8 cellular contexts compared by ENCODE assay signal in the genomic region with DNA sequence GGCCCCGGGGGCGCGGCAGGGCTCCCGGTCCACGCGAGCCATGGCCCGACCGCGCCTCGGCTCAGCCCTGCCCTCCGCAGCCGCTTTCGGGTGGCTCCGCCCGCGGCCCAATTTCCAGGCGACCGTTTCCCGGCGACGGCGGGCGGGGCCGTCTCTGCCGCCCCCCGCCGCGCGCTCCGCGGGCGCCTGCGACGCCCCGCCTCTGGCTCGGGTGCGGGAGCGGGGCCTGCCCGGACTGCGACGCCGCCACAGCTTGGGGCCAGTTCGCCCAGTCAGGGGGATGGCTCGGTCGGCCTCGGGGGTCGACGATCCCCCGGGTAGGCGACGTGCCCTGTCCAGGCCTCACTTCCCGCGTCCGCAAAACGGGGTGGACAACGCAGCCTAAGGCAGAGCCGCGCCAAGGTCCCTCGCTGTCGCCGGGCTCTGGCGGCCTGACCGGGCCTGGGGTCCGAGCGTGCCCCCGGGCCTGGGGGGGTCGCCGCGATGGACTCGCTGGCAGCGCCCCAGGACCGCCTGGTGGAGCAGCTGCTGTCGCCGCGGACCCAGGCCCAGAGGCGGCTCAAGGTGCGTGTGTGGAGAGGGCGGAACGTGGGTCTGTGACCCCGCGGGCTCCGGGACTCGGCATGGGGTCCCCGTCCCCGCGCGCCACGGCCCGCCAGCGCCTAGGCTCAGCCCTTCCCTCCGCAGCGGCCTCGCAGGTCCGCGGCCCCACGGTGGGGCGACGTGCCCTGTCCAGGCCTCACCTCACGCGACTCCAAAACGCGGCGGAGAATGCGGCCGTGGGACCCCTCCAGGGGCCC. TPM values are rescaled to one million over a fixed set of nuclear protein-coding genes. Genes with fewer than 3 reads are reported as not detected.
DNase-seq lines count a peak whose midpoint lies in the region; ATAC-seq, FAIRE-seq and TF ChIP-seq lines count a peak whose summit lies in the region.

No MANE protein-coding gene starts in this region.

- peak overlapping the region; percentile 87 for H3K27ac ChIP-seq in A673 (ENCODE audit: low read depth, low read length, poor library complexity, severe bottlenecking)
- H3K27ac ChIP-seq in HCT116 (ENCODE audit: low read depth, low read length): peak overlapping the region; percentile 84; the same call in 1 of the 2 replicates
- H3K27ac ChIP-seq in K562 (ENCODE audit: extremely low read depth, low read depth, low read length): peak overlapping the region; percentile 92

- TF ChIP-seq RAD21 in HCT116 (IDR thresholded peaks at IDR 0.05; ENCODE audit: low read depth) (no peak), K562 (CRISPR knock-in tag; conservative IDR thresholded peaks at IDR 0.05 in 1 of 2, IDR thresholded peaks at IDR 0.05 in 1 of 2) (no peak)

- in situ Hi-C loops in K562 (cut with MboI): no loop called here

- ATAC-seq in HCT116 (peak; percentile 59), K562 (peak; percentile 56), HG02571 (IDR thresholded peaks at IDR 0.05; ENCODE audit: unreplicated experiment) (no peak), HG03571 (IDR thresholded peaks at IDR 0.05; ENCODE audit: unreplicated experiment) (no peak)

- CTCF ChIA-PET in A673 (lab: Charles Lee): no interaction called here
- CTCF ChIA-PET in HCT116 (lab: Charles Lee): interaction anchor here (0.7 kb wide), 1 partner anchor 12 kb away, joined by 3 read pairs; no protein-coding TSS in a partner anchor
- CTCF ChIA-PET in K562 (lab: Yijun Ruan, JAX; ENCODE audit: low intra/inter-chr PET ratio): interaction anchor here (0.6 to 4.5 kb wide), 19 partner anchors 9 to 598 kb away, joined by 3 to 113 read pairs (median 5); no protein-coding TSS in a partner anchor

- no peak for TF ChIP-seq EP300 in K562 (IDR thresholded peaks at IDR 0.05; ENCODE audit: low read length)

- peak; percentile 68 for DNase-seq in A673 (ENCODE audit: low spot score)
- no peak for DNase-seq in HCT116 (ENCODE audit: low read depth, low spot score)
- DNase-seq in K562 (ENCODE audit: extremely low read depth in 1 of 4, low spot score in 3 of 4): peak; percentile 94 to 99 (median 98)
- DNase-seq in lower leg skin (ENCODE audit: low spot score in 2 of 2): no peak
- no peak for DNase-seq in urothelium cell line (ENCODE audit: low spot score)
- no peak for DNase-seq in activated T-cell treated with anti-CD3 and anti-CD28 coated beads for 4 hours

- no peaks in the 10 kb centered on the region for H3K9me2 ChIP-seq in HCT116 (ENCODE audit: insufficient read depth)

- TF ChIP-seq CTCF in A673 (conservative IDR thresholded peaks at IDR 0.05; ENCODE audit: low read depth, low read length) (no peak), HCT116 (IDR thresholded peaks at IDR 0.05 in 2 of 3, conservative IDR thresholded peaks at IDR 0.05 in 1 of 3; ENCODE audit: borderline replicate concordance in 1 of 3, insufficient read depth in 1 of 3, low read depth in 2 of 3, low read length in 2 of 3) (no peak), K562 (IDR thresholded peaks at IDR 0.05 in 2 of 3, conservative IDR thresholded peaks at IDR 0.05 in 1 of 3; ENCODE audit: insufficient read depth in 2 of 3, low read depth in 1 of 3, low read length in 3 of 3) (no peak), lower leg skin (IDR thresholded peaks at IDR 0.05) (no peak)

- POLR2A ChIA-PET in A673 (lab: Charles Lee; ENCODE audit: low non-redundant PET) (no interaction called here), HCT116 (lab: Charles Lee) (no interaction called here), K562 (lab: Yijun Ruan, JAX) (interaction anchor here (0.6 to 2.7 kb wide), 5 partner anchors 9 to 1852 kb away, joined by 3 to 8 read pairs (median 3); no protein-coding TSS in a partner anchor)

- peaks cover 10% of the 10 kb centered on the region for H3K4me1 ChIP-seq in A673 (ENCODE audit: insufficient read depth, low read length, poor library complexity, severe bottlenecking)
- peaks cover 16 to 39% of the 10 kb centered on the region in 2 experiments for H3K4me1 ChIP-seq in HCT116 (ENCODE audit: control insufficient read depth in 1 of 2, insufficient read depth in 2 of 2, low read length in 2 of 2)
- peaks cover 65 to 99% of the 10 kb centered on the region in 2 experiments for H3K4me1 ChIP-seq in K562 (replicated peaks in 1 of 2; ENCODE audit: control insufficient read depth in 2 of 2, insufficient read depth in 2 of 2, low read length in 2 of 2)

- H3K4me2 ChIP-seq in HCT116 (ENCODE audit: low read length): peak overlapping the region; percentile 73
- H3K4me2 ChIP-seq in K562 (ENCODE audit: insufficient read depth, low read length): peak overlapping the region; percentile 92

- WGBS in K562 (ENCODE audit: insufficient coverage, low coverage, missing lambda C conversion rate): under 1% methylated on average over 105 of the region's 105 CpGs
- WGBS in lower leg skin, 2 donors: 0 to 3% methylated on average over 3 to 56 of the region's 105 CpGs

- no TSS peak for BruUV-seq in A673 (replicated peaks; lab: Mats Ljungman, UMichigan)
- no TSS peak for BruUV-seq in HCT116 (replicated peaks; lab: Mats Ljungman, UMichigan)
- BruUV-seq in K562 (replicated peaks; lab: Mats Ljungman, UMichigan): no TSS peak

- intact Hi-C loops in A673 (cut with micrococcal nuclease; ENCODE audit: unreplicated experiment) (loop anchor here (1.0 to 5.0 kb wide), 2 partner anchors 86 to 286 kb away; a partner anchor contains a TSS), HCT116 (cut with micrococcal nuclease) (loop anchor here (1.0 to 10.0 kb wide), 3 partner anchors 36 to 424 kb away; a partner anchor contains a TSS), K562 (cut with micrococcal nuclease) (loop anchor here (1.0 to 10.0 kb wide), 4 partner anchors 39 to 241 kb away; a partner anchor contains a TSS), lower leg skin (cut with DNase I; ENCODE audit: low total_unique reads) (loop anchor here (5.0 kb wide), 1 partner anchor 41 kb away; no protein-coding TSS in a partner anchor)

- H3K79me2 ChIP-seq in HCT116 (ENCODE audit: insufficient read depth, low read length): no peaks in the 10 kb centered on the region
- H3K79me2 ChIP-seq in K562 (ENCODE audit: control insufficient read depth, insufficient read depth, low read length): peaks cover 37% of the 10 kb centered on the region

- H4K20me1 ChIP-seq in HCT116 (ENCODE audit: insufficient read depth) (no peaks in the 10 kb centered on the region), K562 (replicated peaks; ENCODE audit: control insufficient read depth, insufficient read depth, low read length) (peaks cover 34% of the 10 kb centered on the region)

- H3K4me3 ChIP-seq in A673 (ENCODE audit: low read depth, low read length, poor library complexity, severe bottlenecking): peak overlapping the region; percentile 81
- H3K4me3 ChIP-seq in HCT116 (replicated peaks in 1 of 2; ENCODE audit: low read depth in 1 of 2, low read length in 2 of 2): peak overlapping the region; percentile 20 to 52; a peak in 3 of 4 replicates
- H3K4me3 ChIP-seq in K562: peak overlapping the region; percentile 51
- H3K4me3 ChIP-seq in lower leg skin (ENCODE audit: low read depth, poor library complexity, severe bottlenecking): peak overlapping the region; percentile 14

- H3K9ac ChIP-seq in HCT116 (ENCODE audit: low read length) (peak overlapping the region; percentile 46), K562 (ENCODE audit: insufficient read depth in 1 of 2, low read depth in 2 of 2, low read length in 2 of 2) (peak overlapping the region; percentile 89 to 98)

- H3K36me3 ChIP-seq in A673 (ENCODE audit: insufficient read depth, low read length, poor library complexity, severe bottlenecking) (peaks cover 31% of the 10 kb centered on the region), HCT116 (ENCODE audit: control insufficient read depth in 1 of 2, insufficient read depth in 2 of 2, low read length in 2 of 2) (no peaks in the 10 kb centered on the region; a peak in 1 of 4 replicates), K562 (ENCODE audit: control insufficient read depth, insufficient read depth, low read length) (peaks cover 33% of the 10 kb centered on the region)

- H2AFZ ChIP-seq in HCT116 (ENCODE audit: low read depth, low read length, poor library complexity, severe bottlenecking) (no peak overlapping the region), K562 (ENCODE audit: low read depth, low read length) (peak overlapping the region; percentile 94)

- H3K9me3 ChIP-seq in A673 (ENCODE audit: low read depth, low read length, poor library complexity, severe bottlenecking) (no peaks in the 10 kb centered on the region), HCT116 (ENCODE audit: control insufficient read depth in 1 of 2, insufficient read depth in 1 of 2, low read depth in 1 of 2, low read length in 2 of 2) (no peaks in the 10 kb centered on the region), K562 (replicated peaks; ENCODE audit: control insufficient read depth, insufficient read depth, low read depth, low read length) (no peaks in the 10 kb centered on the region)

- no peaks in the 10 kb centered on the region for H3K27me3 ChIP-seq in A673 (replicated peaks; ENCODE audit: insufficient read depth, low read depth, low read length, poor library complexity)
- H3K27me3 ChIP-seq in HCT116 (ENCODE audit: insufficient read depth, low read length): no peaks in the 10 kb centered on the region
- H3K27me3 ChIP-seq in K562 (ENCODE audit: control insufficient read depth in 2 of 2, insufficient read depth in 2 of 2, low read length in 2 of 2): peaks cover 0 to 6% of the 10 kb centered on the region in 2 experiments; a peak in 2 of 5 replicates

- no peak for FAIRE-seq in K562 (lab: Jason Lieb, UNC)
- peak; percentile 89 for FAIRE-seq in urothelium cell line (lab: Jason Lieb, UNC)

- H3K9me1 ChIP-seq in K562 (ENCODE audit: control insufficient read depth, insufficient read depth, low read length): peaks cover 27% of the 10 kb centered on the region

- TF ChIP-seq POLR2A in HCT116 (IDR thresholded peaks at IDR 0.05; ENCODE audit: borderline replicate concordance, extremely low read depth, insufficient read depth, insufficient read length) (no peak), K562 (conservative IDR thresholded peaks at IDR 0.05) (peak; percentile 88), lower leg skin (IDR thresholded peaks at IDR 0.05) (no peak)

- RAD21 ChIA-PET in HCT116 (lab: Charles Lee; ENCODE audit: low non-redundant PET in 1 of 2, low total read pairs in 2 of 2, uncharacterized antibody in 2 of 2, unreplicated experiment in 2 of 2): no interaction called here

RNA-seq across cellular contexts. Expression of a gene that starts 4.2 kb away (rescaled TPM):
- total RNA-seq in A673 (2021) (50.4 and 58.9 TPM in 2 replicates), HCT116 (2021; ENCODE audit: unreplicated experiment) (9.0 TPM), K562 (2014; rRNA removed) (116 and 125 TPM in 2 replicates), K562 (2014; rRNA removed; fragmentation: Illumina TruSeq; extraction: Trizol) (92.5 and 94.6 TPM in 2 replicates), K562 (2015; rRNA removed; fragmentation: Illumina TruSeq; extraction: Trizol) (28.1 and 34.9 TPM in 2 replicates), K562 (2021) (177 and 195 TPM in 2 replicates), lower leg skin (100 to 1,000 TPM; 102 to 193 (median 125) TPM)
- 11.2 and 12.8 TPM in 2 replicates for polyA plus RNA-seq in HCT116 (2012)
- total RNA-seq in K562 (2011; cell fraction: chromatin; rRNA removed; ENCODE audit: low replicate concordance): 625 and 1,610 TPM in 2 replicates
- 538 and 650 TPM in 2 replicates for total RNA-seq in K562 (2011; cell fraction: nucleolus; rRNA removed)
- 407 and 495 TPM in 2 replicates for total RNA-seq in K562 (2011; cell fraction: nucleoplasm; rRNA removed)
- polyA plus RNA-seq in K562 (2011; rRNA removed) (119 and 238 TPM in 2 replicates), K562 (2014; fragmentation: Illumina TruSeq; extraction: Trizol) (135 and 164 TPM in 2 replicates), K562 (2014; fragmentation: Nextera tagmentation; extraction: Ambion mirVana) (1 to 10 TPM in 1 of 2 experiments, under 1 TPM in 1; 0.03 to 1.9 TPM), K562 (2014; rRNA removed) (129 and 135 TPM in 2 replicates)
- 143 and 156 TPM in 2 replicates for polyA plus RNA-seq in K562 (2011; cell fraction: cytosol; rRNA removed)
- 671 and 957 TPM in 2 replicates for polyA plus RNA-seq in K562 (2011; cell fraction: nucleus; rRNA removed)
- polyA plus RNA-seq in K562 (2012): 122 and 123 TPM in 2 replicates
- 306 and 458 TPM in 2 replicates for polyA minus RNA-seq in K562 (2011; rRNA and poly(A)+ RNA removed)
- polyA minus RNA-seq in K562 (2011; cell fraction: cytosol; rRNA and poly(A)+ RNA removed): 83.2 and 205 TPM in 2 replicates
- 284 and 666 TPM in 2 replicates for polyA minus RNA-seq in K562 (2011; cell fraction: nucleus; rRNA and poly(A)+ RNA removed)

RNA-seq across cellular contexts. Expression of a gene that starts 4.9 kb away (rescaled TPM):
- total RNA-seq in A673 (2021) (12.6 and 13.3 TPM in 2 replicates), HCT116 (2021; ENCODE audit: unreplicated experiment) (4.8 TPM), K562 (2014; rRNA removed) (85.2 and 90.0 TPM in 2 replicates), K562 (2014; rRNA removed; fragmentation: Illumina TruSeq; extraction: Trizol) (2.1 and 2.8 TPM in 2 replicates), K562 (2015; rRNA removed; fragmentation: Illumina TruSeq; extraction: Trizol) (1.6 and 5.2 TPM in 2 replicates), K562 (2021) (139 and 162 TPM in 2 replicates), lower leg skin (10 to 100 TPM; 39.8 to 65.1 (median 51.0) TPM)
- 2.5 and 2.7 TPM in 2 replicates for polyA plus RNA-seq in HCT116 (2012)
- 12.5 and 89.3 TPM in 2 replicates for total RNA-seq in K562 (2011; cell fraction: chromatin; rRNA removed; ENCODE audit: low replicate concordance)
- total RNA-seq in K562 (2011; cell fraction: nucleolus; rRNA removed): 145 and 149 TPM in 2 replicates
- 44.7 and 52.3 TPM in 2 replicates for total RNA-seq in K562 (2011; cell fraction: nucleoplasm; rRNA removed)
- polyA plus RNA-seq in K562 (2011; rRNA removed) (9.2 and 33.6 TPM in 2 replicates), K562 (2014; fragmentation: Illumina TruSeq; extraction: Trizol) (1.6 and 15.2 TPM in 2 replicates), K562 (2014; fragmentation: Nextera tagmentation; extraction: Ambion mirVana) (1 to 10 TPM in 1 of 2 experiments, under 1 TPM in 1; 0.69 to 1.1 TPM), K562 (2014; rRNA removed) (110 and 150 TPM in 2 replicates)
- 60.0 and 286 TPM in 2 replicates for polyA plus RNA-seq in K562 (2011; cell fraction: cytosol; rRNA removed)
- 103 and 165 TPM in 2 replicates for polyA plus RNA-seq in K562 (2011; cell fraction: nucleus; rRNA removed)
- polyA plus RNA-seq in K562 (2012): 49.9 and 97.0 TPM in 2 replicates
- 2.4 and 2.8 TPM in 2 replicates for polyA minus RNA-seq in K562 (2011; rRNA and poly(A)+ RNA removed)
- 43.2 and 113 TPM in 2 replicates for polyA minus RNA-seq in K562 (2011; cell fraction: cytosol; rRNA and poly(A)+ RNA removed)
- 19.4 and 37.3 TPM in 2 replicates for polyA minus RNA-seq in K562 (2011; cell fraction: nucleus; rRNA and poly(A)+ RNA removed)

RNA-seq across cellular contexts. Expression of a gene that starts 42.1 kb away (rescaled TPM):
- total RNA-seq in A673 (2021) (3.6 and 4.7 TPM in 2 replicates), HCT116 (2021; ENCODE audit: unreplicated experiment) (3.9 TPM), K562 (2014; rRNA removed) (8.9 and 14.0 TPM in 2 replicates), K562 (2014; rRNA removed; fragmentation: Illumina TruSeq; extraction: Trizol) (2.1 and 2.6 TPM in 2 replicates), K562 (2015; rRNA removed; fragmentation: Illumina TruSeq; extraction: Trizol) (3.5 and 3.9 TPM in 2 replicates), K562 (2021) (34.2 and 35.0 TPM in 2 replicates), lower leg skin (10 to 100 TPM in 1 of 4 donors, 1 to 10 TPM in 3; 1.5 to 14.1 (median 4.9) TPM)
- 0.68 and 0.69 TPM in 2 replicates for polyA plus RNA-seq in HCT116 (2012)
- total RNA-seq in K562 (2011; cell fraction: chromatin; rRNA removed; ENCODE audit: low replicate concordance): 31.9 and 90.7 TPM in 2 replicates
- 41.9 and 52.4 TPM in 2 replicates for total RNA-seq in K562 (2011; cell fraction: nucleolus; rRNA removed)
- 40.6 and 47.0 TPM in 2 replicates for total RNA-seq in K562 (2011; cell fraction: nucleoplasm; rRNA removed)
- polyA plus RNA-seq in K562 (2011; rRNA removed) (2.5 and 9.5 TPM in 2 replicates), K562 (2014; fragmentation: Illumina TruSeq; extraction: Trizol) (8.0 and 12.8 TPM in 2 replicates), K562 (2014; fragmentation: Nextera tagmentation; extraction: Ambion mirVana) (under 1 TPM; 0.07 to 0.11 TPM), K562 (2014; rRNA removed) (14.7 and 17.1 TPM in 2 replicates)
- 5.8 and 7.7 TPM in 2 replicates for polyA plus RNA-seq in K562 (2011; cell fraction: cytosol; rRNA removed)
- 55.1 and 87.1 TPM in 2 replicates for polyA plus RNA-seq in K562 (2011; cell fraction: nucleus; rRNA removed)
- polyA plus RNA-seq in K562 (2012): 12.4 and 14.0 TPM in 2 replicates
- polyA minus RNA-seq in K562 (2011; rRNA and poly(A)+ RNA removed): 2.2 and 5.5 TPM in 2 replicates
- polyA minus RNA-seq in K562 (2011; cell fraction: cytosol; rRNA and poly(A)+ RNA removed): 5.4 and 22.9 TPM in 2 replicates
- polyA minus RNA-seq in K562 (2011; cell fraction: nucleus; rRNA and poly(A)+ RNA removed): 20.1 and 45.7 TPM in 2 replicates

Comparison
In these comparisons a context has a peak if more than half of its experiments do, and no peak if none do; other contexts are left out.
1. DNase-seq: peak in A673 (single experiment) and K562 (4 of 4); none in HCT116 (single experiment), lower leg skin (0 of 2), urothelium cell line (single experiment) and activated T-cell treated with anti-CD3 and anti-CD28 coated beads for 4 hours (single experiment).
2. H3K4me3 ChIP-seq: peak in every context shown above with its lines; median percentile 81 in A673; 51 in K562; 36 in HCT116; 14 in lower leg skin.
3. ATAC-seq: peak in HCT116 (single experiment) and K562 (single experiment); none in HG02571 (single experiment) and HG03571 (single experiment).
4. Peak in every context shown above with its lines, with median percentiles within 50 percentile points of each other: H3K27ac ChIP-seq.